22 cellular contexts compared by ENCODE assay signal in the genomic region with DNA sequence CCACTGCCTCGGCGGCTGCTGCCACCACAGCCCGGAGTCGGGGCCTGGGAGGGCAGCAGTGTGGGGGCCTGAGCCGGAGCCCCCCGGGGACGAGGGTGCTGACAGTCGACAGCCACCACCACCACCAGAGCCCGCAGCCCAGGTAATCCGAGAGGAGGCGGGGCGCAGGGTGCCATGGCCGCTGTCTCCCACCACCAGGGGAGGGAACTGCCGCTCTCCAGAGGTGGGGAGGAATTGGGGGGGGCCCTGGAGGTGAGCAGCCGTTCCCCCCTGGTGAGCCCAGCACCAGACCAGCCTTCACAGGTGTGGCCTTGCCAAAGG. TPM values are rescaled to one million over a fixed set of nuclear protein-coding genes. Genes with fewer than 3 reads are reported as not detected.
DNase-seq lines count a peak whose midpoint lies in the region; ATAC-seq, FAIRE-seq and TF ChIP-seq lines count a peak whose summit lies in the region.
"Had no signal": no experiment of that assay in that cellular context is flagged by ENCODE, and none has a peak within 500 bp of the region (broad histone marks: within the 10 kb centered on the region; RNA-seq: fewer than 3 reads in every experiment).

No MANE protein-coding gene starts in this region.

- POLR2A ChIA-PET in HepG2 (lab: Yijun Ruan, JAX): no interaction called here

- 86% methylated on average over 10 of the region's 15 CpGs for WGBS in HepG2 (ENCODE audit: low lambda C conversion rate)

- no peaks in the 10 kb centered on the region for H3K27me3 ChIP-seq in BLaER1 treated with 17β-estradiol and CSF1 and Interleukin-3, amounts not matched to agents 10 nM and 100 nM
- H3K27me3 ChIP-seq in H7 (ENCODE audit: control insufficient read depth, insufficient read depth, low read length): no peaks in the 10 kb centered on the region
- H3K27me3 ChIP-seq in HepG2 (ENCODE audit: control insufficient read depth in 1 of 2, insufficient read depth in 2 of 2, low read length in 2 of 2): no peaks in the 10 kb centered on the region; a peak in 1 of 5 replicates
- H3K27me3 ChIP-seq: BE2C had no signal

- peak overlapping the region in 8 of 11 experiments; percentile 9 to 65 (median 55); a peak in 12 of 22 replicates for H3K27ac ChIP-seq in BLaER1 treated with 17β-estradiol and CSF1 and Interleukin-3, amounts not matched to agents 10 nM and 100 nM
- H3K27ac ChIP-seq in HepG2 (ENCODE audit: extremely low read length, insufficient read depth, low read length): no peak overlapping the region
- H3K27ac ChIP-seq: A549 had no signal

- ATAC-seq in HepG2: peak; percentile 18; the same call in 1 of the 3 replicates
- no peak for ATAC-seq in HG03469 (IDR thresholded peaks at IDR 0.05; ENCODE audit: unreplicated experiment)
- ATAC-seq in sciatic nerve: no peak
- ATAC-seq: A549, HCT116 had no signal

- CTCF ChIA-PET in HepG2 (lab: Yijun Ruan, JAX; ENCODE audit: low intra/inter-chr PET ratio, low total read pairs): no interaction called here

- no TSS peak for BruUV-seq in HepG2 (replicated peaks; lab: Mats Ljungman, UMichigan)

- peak overlapping the region in 7 of 11 experiments; percentile 26 to 63 (median 48); a peak in 7 of 22 replicates for H3K9ac ChIP-seq in BLaER1 treated with 17β-estradiol and CSF1 and Interleukin-3, amounts not matched to agents 10 nM and 100 nM
- H3K9ac ChIP-seq in HepG2 (ENCODE audit: insufficient read depth, low read depth, low read length): no peak overlapping the region

- FAIRE-seq in HepG2 (lab: Jason Lieb, UNC): no peak
- FAIRE-seq: A549, G401.6, GM12892, H1 had no signal

- no peak overlapping the region for H2AFZ ChIP-seq in HepG2 (ENCODE audit: low read length)

- H3K4me1 ChIP-seq in BLaER1 treated with 17β-estradiol and CSF1 and Interleukin-3, amounts not matched to agents 10 nM and 100 nM: peaks cover 16 to 46% (median 37%) of the 10 kb centered on the region in 10 experiments
- H3K4me1 ChIP-seq in HepG2 (ENCODE audit: insufficient read depth, low read length): no peaks in the 10 kb centered on the region
- H3K4me1 ChIP-seq: A549, BE2C had no signal

- TF ChIP-seq EP300 in HepG2 (IDR thresholded peaks at IDR 0.05; ENCODE audit: low read depth in 2 of 2, low read length in 2 of 2) (no peak), HepG2 (CRISPR knock-in tag; IDR thresholded peaks at IDR 0.05; ENCODE audit: borderline replicate concordance) (no peak)

- no peak for TF ChIP-seq POLR2A in HepG2 (IDR thresholded peaks at IDR 0.05; ENCODE audit: insufficient read depth in 1 of 2, low read depth in 2 of 2, low read length in 2 of 2)

- no peaks in the 10 kb centered on the region; a peak in 1 of 22 replicates for H4K20me1 ChIP-seq in BLaER1 treated with 17β-estradiol and CSF1 and Interleukin-3, amounts not matched to agents 10 nM and 100 nM
- H4K20me1 ChIP-seq in HepG2 (ENCODE audit: insufficient read depth, low read length): no peaks in the 10 kb centered on the region

- DNase-seq in H7: peak; percentile 64
- DNase-seq in NCI-H2107 treated with DMSO at 0.1 percent for 48 hours (lab: John Stamatoyannopoulos, UW; ENCODE audit: unreplicated experiment): peak; percentile 69
- no peak for DNase-seq in HepG2 (ENCODE audit: low spot score)
- no peak for DNase-seq in G401 (ENCODE audit: low spot score)
- DNase-seq in sciatic nerve (ENCODE audit: low spot score): no peak
- DNase-seq: 8988T; ACHN; AML-193; BE2C; Calu3; CD4-positive, alpha-beta memory T cell; COR-L47; DMS53; DMS79 treated with DMSO at 0.1 percent for 48 hours; H9 had no signal

- peaks cover 0 to 56% (median 23%) of the 10 kb centered on the region in 11 experiments; a peak in 14 of 22 replicates for H3K36me3 ChIP-seq in BLaER1 treated with 17β-estradiol and CSF1 and Interleukin-3, amounts not matched to agents 10 nM and 100 nM
- H3K36me3 ChIP-seq in H7 (replicated peaks; ENCODE audit: control insufficient read depth, insufficient read depth, low read length) (peaks cover 1% of the 10 kb centered on the region; the same call in 1 of the 2 replicates), HepG2 (replicated peaks in 1 of 2; ENCODE audit: control insufficient read depth in 1 of 2, insufficient read depth in 2 of 2, low read length in 2 of 2) (peaks cover 0 to 3% of the 10 kb centered on the region in 2 experiments; a peak in 2 of 5 replicates)

- intact Hi-C loops in HepG2 (cut with micrococcal nuclease; ENCODE audit: unreplicated experiment): no loop called here
- intact Hi-C loops in sciatic nerve (cut with DNase I): no loop called here

- H3K4me2 ChIP-seq in BLaER1 treated with 17β-estradiol and CSF1 and Interleukin-3, amounts not matched to agents 10 nM and 100 nM: peak overlapping the region in 4 of 11 experiments; percentile 8 to 71 (median 66); a peak in 6 of 22 replicates
- no peak overlapping the region for H3K4me2 ChIP-seq in HepG2 (ENCODE audit: low read depth, low read length)
- H3K4me2 ChIP-seq: A549 had no signal

- in situ Hi-C loops in HepG2 (cut with HindIII; ENCODE audit: extremely low pct_ligation_motif_present, low pct_unique_long_range_greater_than_20kb) (no loop called here), G401 (cut with HindIII; ENCODE audit: low sequenced_read_pairs) (no loop called here)

- no peak for TF ChIP-seq RAD21 in HepG2 (CRISPR knock-in tag; IDR thresholded peaks at IDR 0.05)

- H3K79me2 ChIP-seq in HepG2 (ENCODE audit: insufficient read depth, low read length): no peaks in the 10 kb centered on the region

- TF ChIP-seq CTCF in HepG2 (CRISPR knock-in tag; IDR thresholded peaks at IDR 0.05): no peak

- no peak overlapping the region for H3K4me3 ChIP-seq in BLaER1 treated with 17β-estradiol and CSF1 and Interleukin-3, amounts not matched to agents 10 nM and 100 nM
- no peak overlapping the region for H3K4me3 ChIP-seq in H7 (ENCODE audit: insufficient read depth, low read depth, low read length)
- H3K4me3 ChIP-seq in HepG2 (replicated peaks in 1 of 3; ENCODE audit: insufficient read depth in 1 of 3, low read depth in 2 of 3, low read length in 3 of 3): no peak overlapping the region
- H3K4me3 ChIP-seq: A549 had no signal

- H3K9me3 ChIP-seq in BLaER1 treated with 17β-estradiol and CSF1 and Interleukin-3, amounts not matched to agents 10 nM and 100 nM (replicated peaks in 1 of 11): no peaks in the 10 kb centered on the region
- H3K9me3 ChIP-seq in HepG2 (ENCODE audit: low read length): no peaks in the 10 kb centered on the region
- H3K9me3 ChIP-seq: A549, BE2C had no signal

RNA-seq across cellular contexts. Expression of a gene that starts 12.6 kb away (rescaled TPM):
- total RNA-seq in H7 (2014; rRNA removed; shearing (Covaris generic)): 66.9 and 67.1 TPM in 2 replicates
- total RNA-seq in HepG2 (2016; rRNA removed; fragmentation: Illumina TruSeq; extraction: Trizol): 11.3 and 15.4 TPM in 2 replicates
- 7.1 and 8.1 TPM in 2 replicates for total RNA-seq in HepG2 (2016; cell fraction: cytosol; rRNA removed; fragmentation: Illumina TruSeq; extraction: Trizol; ENCODE audit: low read depth)
- 10.9 and 14.5 TPM in 2 replicates for total RNA-seq in HepG2 (2016; cell fraction: insoluble cytoplasmic fraction; rRNA removed; fragmentation: Illumina TruSeq; extraction: Trizol)
- 15.0 and 16.4 TPM in 2 replicates for total RNA-seq in HepG2 (2016; cell fraction: membrane; rRNA removed; fragmentation: Illumina TruSeq; extraction: Trizol)
- 12.3 and 18.6 TPM in 2 replicates for total RNA-seq in HepG2 (2016; cell fraction: nucleus; rRNA removed; fragmentation: Illumina TruSeq; extraction: Trizol)
- 6.1 and 10.1 TPM in 2 replicates for polyA plus RNA-seq in HepG2 (2011; rRNA removed)
- polyA plus RNA-seq in HepG2 (2011; cell fraction: cytosol; rRNA removed): 5.6 and 8.0 TPM in 2 replicates
- 19.7 and 19.9 TPM in 2 replicates for polyA plus RNA-seq in HepG2 (2011; cell fraction: nucleus; rRNA removed)
- polyA plus RNA-seq in HepG2 (2012): 7.0 TPM in 2 replicates
- 7.6 and 8.0 TPM in 2 replicates for polyA plus RNA-seq in HepG2 (2016; cell fraction: cytosol; fragmentation: Illumina TruSeq; extraction: Trizol; ENCODE audit: low read depth)
- 12.7 and 16.2 TPM in 2 replicates for polyA plus RNA-seq in HepG2 (2016; cell fraction: insoluble cytoplasmic fraction; fragmentation: Illumina TruSeq; extraction: Trizol; ENCODE audit: low read depth)
- polyA plus RNA-seq in HepG2 (2016; cell fraction: membrane; fragmentation: Illumina TruSeq; extraction: Trizol; ENCODE audit: low read depth): 12.7 and 14.1 TPM in 2 replicates
- polyA plus RNA-seq in HepG2 (2016; cell fraction: nucleus; fragmentation: Illumina TruSeq; extraction: Trizol; ENCODE audit: insufficient read depth, low read depth): 21.7 and 21.8 TPM in 2 replicates
- 23.8 and 48.7 TPM in 2 replicates for polyA minus RNA-seq in HepG2 (2011; rRNA and poly(A)+ RNA removed; ENCODE audit: low replicate concordance)
- 4.7 and 7.0 TPM in 2 replicates for polyA minus RNA-seq in HepG2 (2011; cell fraction: cytosol; rRNA and poly(A)+ RNA removed)
- 13.6 and 16.2 TPM in 2 replicates for polyA minus RNA-seq in HepG2 (2011; cell fraction: nucleus; rRNA and poly(A)+ RNA removed)
- total RNA-seq in G401 (2014; rRNA removed; shearing (Covaris generic)): 80.9 and 98.8 TPM in 2 replicates
- 84.0 TPM for total RNA-seq in sciatic nerve

RNA-seq across cellular contexts. Expression of a gene that starts 23.3 kb away (rescaled TPM):
- total RNA-seq in H7 (2014; rRNA removed; shearing (Covaris generic)): 20.5 and 23.6 TPM in 2 replicates
- total RNA-seq in HepG2 (2016; rRNA removed; fragmentation: Illumina TruSeq; extraction: Trizol) (27.5 and 31.4 TPM in 2 replicates), sciatic nerve (21.2 TPM)
- 16.8 and 19.1 TPM in 2 replicates for total RNA-seq in HepG2 (2016; cell fraction: cytosol; rRNA removed; fragmentation: Illumina TruSeq; extraction: Trizol; ENCODE audit: low read depth)
- total RNA-seq in HepG2 (2016; cell fraction: insoluble cytoplasmic fraction; rRNA removed; fragmentation: Illumina TruSeq; extraction: Trizol): 32.5 and 33.9 TPM in 2 replicates
- 15.1 and 15.8 TPM in 2 replicates for total RNA-seq in HepG2 (2016; cell fraction: membrane; rRNA removed; fragmentation: Illumina TruSeq; extraction: Trizol)
- 16.0 and 18.3 TPM in 2 replicates for total RNA-seq in HepG2 (2016; cell fraction: nucleus; rRNA removed; fragmentation: Illumina TruSeq; extraction: Trizol)
- polyA plus RNA-seq in HepG2 (2011; rRNA removed): 11.8 and 14.3 TPM in 2 replicates
- polyA plus RNA-seq in HepG2 (2011; cell fraction: cytosol; rRNA removed): 10.6 and 13.4 TPM in 2 replicates
- polyA plus RNA-seq in HepG2 (2011; cell fraction: nucleus; rRNA removed): 22.9 and 24.1 TPM in 2 replicates
- polyA plus RNA-seq in HepG2 (2012): 7.3 and 8.5 TPM in 2 replicates
- 11.0 and 12.6 TPM in 2 replicates for polyA plus RNA-seq in HepG2 (2016; cell fraction: cytosol; fragmentation: Illumina TruSeq; extraction: Trizol; ENCODE audit: low read depth)
- 33.1 and 34.7 TPM in 2 replicates for polyA plus RNA-seq in HepG2 (2016; cell fraction: insoluble cytoplasmic fraction; fragmentation: Illumina TruSeq; extraction: Trizol; ENCODE audit: low read depth)
- 11.4 and 13.2 TPM in 2 replicates for polyA plus RNA-seq in HepG2 (2016; cell fraction: membrane; fragmentation: Illumina TruSeq; extraction: Trizol; ENCODE audit: low read depth)
- 32.5 and 32.7 TPM in 2 replicates for polyA plus RNA-seq in HepG2 (2016; cell fraction: nucleus; fragmentation: Illumina TruSeq; extraction: Trizol; ENCODE audit: insufficient read depth, low read depth)
- polyA minus RNA-seq in HepG2 (2011; rRNA and poly(A)+ RNA removed; ENCODE audit: low replicate concordance): 17.5 and 18.0 TPM in 2 replicates
- 6.7 and 8.4 TPM in 2 replicates for polyA minus RNA-seq in HepG2 (2011; cell fraction: cytosol; rRNA and poly(A)+ RNA removed)
- 18.2 and 19.4 TPM in 2 replicates for polyA minus RNA-seq in HepG2 (2011; cell fraction: nucleus; rRNA and poly(A)+ RNA removed)
- 30.2 and 44.8 TPM in 2 replicates for total RNA-seq in G401 (2014; rRNA removed; shearing (Covaris generic))

RNA-seq across cellular contexts. Expression of a gene that starts 34.0 kb away (rescaled TPM):
- total RNA-seq in H7 (2014; rRNA removed; shearing (Covaris generic)): 183 and 206 TPM in 2 replicates
- total RNA-seq in HepG2 (2016; rRNA removed; fragmentation: Illumina TruSeq; extraction: Trizol): 103 and 124 TPM in 2 replicates
- 57.9 and 62.2 TPM in 2 replicates for total RNA-seq in HepG2 (2016; cell fraction: cytosol; rRNA removed; fragmentation: Illumina TruSeq; extraction: Trizol; ENCODE audit: low read depth)
- 112 and 139 TPM in 2 replicates for total RNA-seq in HepG2 (2016; cell fraction: insoluble cytoplasmic fraction; rRNA removed; fragmentation: Illumina TruSeq; extraction: Trizol)
- total RNA-seq in HepG2 (2016; cell fraction: membrane; rRNA removed; fragmentation: Illumina TruSeq; extraction: Trizol): 82.6 and 91.4 TPM in 2 replicates
- total RNA-seq in HepG2 (2016; cell fraction: nucleus; rRNA removed; fragmentation: Illumina TruSeq; extraction: Trizol): 41.9 and 43.3 TPM in 2 replicates
- polyA plus RNA-seq in HepG2 (2011; rRNA removed): 858 and 969 TPM in 2 replicates
- 832 and 1,201 TPM in 2 replicates for polyA plus RNA-seq in HepG2 (2011; cell fraction: cytosol; rRNA removed)
- 345 and 371 TPM in 2 replicates for polyA plus RNA-seq in HepG2 (2011; cell fraction: nucleus; rRNA removed)
- polyA plus RNA-seq in HepG2 (2012): 159 and 278 TPM in 2 replicates
- 67.7 and 71.5 TPM in 2 replicates for polyA plus RNA-seq in HepG2 (2016; cell fraction: cytosol; fragmentation: Illumina TruSeq; extraction: Trizol; ENCODE audit: low read depth)
- 127 and 134 TPM in 2 replicates for polyA plus RNA-seq in HepG2 (2016; cell fraction: insoluble cytoplasmic fraction; fragmentation: Illumina TruSeq; extraction: Trizol; ENCODE audit: low read depth)
- 86.0 and 88.7 TPM in 2 replicates for polyA plus RNA-seq in HepG2 (2016; cell fraction: membrane; fragmentation: Illumina TruSeq; extraction: Trizol; ENCODE audit: low read depth)
- polyA plus RNA-seq in HepG2 (2016; cell fraction: nucleus; fragmentation: Illumina TruSeq; extraction: Trizol; ENCODE audit: insufficient read depth, low read depth): 73.5 and 82.4 TPM in 2 replicates
- 698 and 901 TPM in 2 replicates for polyA minus RNA-seq in HepG2 (2011; rRNA and poly(A)+ RNA removed; ENCODE audit: low replicate concordance)
- 108 and 111 TPM in 2 replicates for polyA minus RNA-seq in HepG2 (2011; cell fraction: cytosol; rRNA and poly(A)+ RNA removed)
- 36.1 and 40.8 TPM in 2 replicates for polyA minus RNA-seq in HepG2 (2011; cell fraction: nucleus; rRNA and poly(A)+ RNA removed)
- 435 and 601 TPM in 2 replicates for total RNA-seq in G401 (2014; rRNA removed; shearing (Covaris generic))
- total RNA-seq in sciatic nerve: 1,269 TPM

RNA-seq across cellular contexts. Expression of a gene that starts 50.9 kb away (rescaled TPM):
- total RNA-seq in H7 (2014; rRNA removed; shearing (Covaris generic)): 54.1 and 60.9 TPM in 2 replicates
- total RNA-seq in HepG2 (2016; rRNA removed; fragmentation: Illumina TruSeq; extraction: Trizol) (46.1 and 58.2 TPM in 2 replicates), sciatic nerve (10.0 TPM)
- total RNA-seq in HepG2 (2016; cell fraction: cytosol; rRNA removed; fragmentation: Illumina TruSeq; extraction: Trizol; ENCODE audit: low read depth): 62.9 and 64.6 TPM in 2 replicates
- total RNA-seq in HepG2 (2016; cell fraction: insoluble cytoplasmic fraction; rRNA removed; fragmentation: Illumina TruSeq; extraction: Trizol): 45.3 and 56.4 TPM in 2 replicates
- 118 and 121 TPM in 2 replicates for total RNA-seq in HepG2 (2016; cell fraction: membrane; rRNA removed; fragmentation: Illumina TruSeq; extraction: Trizol)
- total RNA-seq in HepG2 (2016; cell fraction: nucleus; rRNA removed; fragmentation: Illumina TruSeq; extraction: Trizol): 25.4 and 29.3 TPM in 2 replicates
- 70.6 and 85.3 TPM in 2 replicates for polyA plus RNA-seq in HepG2 (2011; rRNA removed)
- polyA plus RNA-seq in HepG2 (2011; cell fraction: cytosol; rRNA removed): 84.8 and 95.4 TPM in 2 replicates
- polyA plus RNA-seq in HepG2 (2011; cell fraction: nucleus; rRNA removed): 35.1 and 40.0 TPM in 2 replicates
- 56.1 and 70.1 TPM in 2 replicates for polyA plus RNA-seq in HepG2 (2012)
- polyA plus RNA-seq in HepG2 (2016; cell fraction: cytosol; fragmentation: Illumina TruSeq; extraction: Trizol; ENCODE audit: low read depth): 91.9 and 92.3 TPM in 2 replicates
- 62.2 and 67.0 TPM in 2 replicates for polyA plus RNA-seq in HepG2 (2016; cell fraction: insoluble cytoplasmic fraction; fragmentation: Illumina TruSeq; extraction: Trizol; ENCODE audit: low read depth)
- polyA plus RNA-seq in HepG2 (2016; cell fraction: membrane; fragmentation: Illumina TruSeq; extraction: Trizol; ENCODE audit: low read depth): 136 and 141 TPM in 2 replicates
- 55.6 and 56.4 TPM in 2 replicates for polyA plus RNA-seq in HepG2 (2016; cell fraction: nucleus; fragmentation: Illumina TruSeq; extraction: Trizol; ENCODE audit: insufficient read depth, low read depth)
- polyA minus RNA-seq in HepG2 (2011; rRNA and poly(A)+ RNA removed; ENCODE audit: low replicate concordance): 51.1 and 129 TPM in 2 replicates
- 45.3 and 51.1 TPM in 2 replicates for polyA minus RNA-seq in HepG2 (2011; cell fraction: cytosol; rRNA and poly(A)+ RNA removed)
- 11.2 and 19.6 TPM in 2 replicates for polyA minus RNA-seq in HepG2 (2011; cell fraction: nucleus; rRNA and poly(A)+ RNA removed)
- total RNA-seq in G401 (2014; rRNA removed; shearing (Covaris generic)): 49.0 and 62.3 TPM in 2 replicates

Comparison
In these comparisons a context has a peak if more than half of its experiments do, and no peak if none do; other contexts are left out.
1. DNase-seq: peak in H7 (single experiment) and NCI-H2107 treated with DMSO at 0.1 percent for 48 hours (single experiment); none in HepG2 (single experiment), G401 (single experiment) and sciatic nerve (single experiment).